ENCODE assay signal across 1 cellular context in the genomic region with DNA sequence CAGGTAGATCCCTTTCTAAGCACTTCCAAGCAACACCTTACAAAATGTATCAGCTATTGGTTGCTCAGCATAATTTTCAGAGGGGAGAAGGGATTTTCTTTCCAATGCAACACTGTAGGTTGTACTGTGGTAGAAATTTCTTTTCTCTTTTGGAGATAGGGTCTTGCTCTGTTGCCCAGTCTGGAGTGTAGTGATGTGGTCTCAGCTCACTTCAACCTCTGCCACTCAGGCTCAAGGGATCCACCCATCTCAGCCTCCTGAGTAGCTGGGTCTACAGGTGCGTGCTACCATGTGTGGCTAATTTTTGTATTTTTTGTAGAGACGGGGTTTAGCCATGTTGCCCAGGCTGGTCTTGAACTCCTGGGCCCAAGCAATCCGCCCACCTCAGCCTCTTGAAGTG.
TF ChIP-seq lines count a peak whose summit lies in the region.

No MANE protein-coding gene starts in this region.

TF ChIP-seq in A549, 52 proteins besides CTCF, POLR2A, EP300 and RAD21:
- TF ChIP-seq HEYL (CRISPR knock-in tag; IDR thresholded peaks at IDR 0.05) (no peak), FOSL2 (IDR thresholded peaks at IDR 0.05) (no peak), FOSL2 (CRISPR knock-in tag; IDR thresholded peaks at IDR 0.05) (no peak), TFCP2L1 (CRISPR knock-in tag; IDR thresholded peaks at IDR 0.05) (no peak), MYC (IDR thresholded peaks at IDR 0.05; ENCODE audit: borderline replicate concordance, low read length) (no peak), CEBPB (IDR thresholded peaks at IDR 0.05) (no peak), BHLHE40 (IDR thresholded peaks at IDR 0.05; ENCODE audit: low read depth, low read length) (no peak)
- TF ChIP-seq, protein P1, sequence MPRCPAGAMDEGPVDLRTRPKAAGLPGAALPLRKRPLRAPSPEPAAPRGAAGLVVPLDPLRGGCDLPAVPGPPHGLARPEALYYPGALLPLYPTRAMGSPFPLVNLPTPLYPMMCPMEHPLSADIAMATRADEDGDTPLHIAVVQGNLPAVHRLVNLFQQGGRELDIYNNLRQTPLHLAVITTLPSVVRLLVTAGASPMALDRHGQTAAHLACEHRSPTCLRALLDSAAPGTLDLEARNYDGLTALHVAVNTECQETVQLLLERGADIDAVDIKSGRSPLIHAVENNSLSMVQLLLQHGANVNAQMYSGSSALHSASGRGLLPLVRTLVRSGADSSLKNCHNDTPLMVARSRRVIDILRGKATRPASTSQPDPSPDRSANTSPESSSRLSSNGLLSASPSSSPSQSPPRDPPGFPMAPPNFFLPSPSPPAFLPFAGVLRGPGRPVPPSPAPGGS (IDR thresholded peaks at IDR 0.05), result no peak
